ENCODE assay signal across 16 cellular contexts in genomic region chr12:109950625-109951024, GRCh38. TPM values are rescaled to one million over a fixed set of nuclear protein-coding genes. Genes with fewer than 3 reads are reported as not detected.
DNase-seq lines count a peak whose midpoint lies in the region; ATAC-seq and TF ChIP-seq lines count a peak whose summit lies in the region.
"Had no signal": no experiment of that assay in that cellular context is flagged by ENCODE, and none has a peak within 500 bp of the region (broad histone marks: within the 10 kb centered on the region; RNA-seq: fewer than 3 reads in every experiment).

No MANE protein-coding gene starts in this region.

- peaks cover 10 to 62% of the 10 kb centered on the region in 2 experiments for H3K4me1 ChIP-seq in SK-N-SH (ENCODE audit: control insufficient read depth in 1 of 2, insufficient read depth in 2 of 2, low read depth in 1 of 2, low read length in 1 of 2)
- H3K4me1 ChIP-seq in SJCRH30, result peaks cover 69% of the 10 kb centered on the region
- peaks cover 27% of the 10 kb centered on the region for H3K4me1 ChIP-seq in hepatocyte (ENCODE audit: insufficient read depth)
- H3K4me1 ChIP-seq in smooth muscle cell (ENCODE audit: low read depth), result no peaks in the 10 kb centered on the region

- no peak for TF ChIP-seq CTCF in SK-N-SH (IDR thresholded peaks at IDR 0.05)
- TF ChIP-seq CTCF in hepatocyte (IDR thresholded peaks at IDR 0.05; ENCODE audit: poor library complexity), result no peak
- TF ChIP-seq CTCF in smooth muscle cell (IDR thresholded peaks at IDR 0.05; ENCODE audit: borderline replicate concordance, insufficient read depth, poor library complexity, severe bottlenecking), result no peak

- TF ChIP-seq EP300 in SK-N-SH (IDR thresholded peaks at IDR 0.05; ENCODE audit: borderline replicate concordance in 1 of 2, low read depth in 1 of 2, low read length in 1 of 2), result no peak

- H3K9me2 ChIP-seq in SK-N-SH (no peaks in the 10 kb centered on the region), hepatocyte (replicated peaks; ENCODE audit: insufficient read depth) (no peaks in the 10 kb centered on the region)

- H3K79me2 ChIP-seq in SK-N-SH (ENCODE audit: insufficient read depth), result no peaks in the 10 kb centered on the region
- H3K79me2 ChIP-seq in hepatocyte, result no peaks in the 10 kb centered on the region
- H3K79me2 ChIP-seq in smooth muscle cell (ENCODE audit: low read depth), result no peaks in the 10 kb centered on the region

- H3K27ac ChIP-seq in SK-N-SH (ENCODE audit: low read depth in 2 of 2, low read length in 1 of 2) (peak overlapping the region; percentile 76 to 92; a peak in 3 of 4 replicates), SJCRH30 (peak overlapping the region; percentile 98), hepatocyte (peak overlapping the region; percentile 48), smooth muscle cell (ENCODE audit: low read depth) (peak overlapping the region; percentile 80)
- H3K27ac ChIP-seq: 22Rv1, colonic mucosa had no signal

- CTCF ChIA-PET in SK-N-SH (lab: Yijun Ruan, JAX), result interaction anchor here (0.8 kb wide), 2 partner anchors 23 to 25 kb away, joined by 3 read pairs; no protein-coding TSS in a partner anchor

- H3K4me2 ChIP-seq in SK-N-SH, result peak overlapping the region; percentile 60
- no peak overlapping the region for H3K4me2 ChIP-seq in hepatocyte
- H3K4me2 ChIP-seq in smooth muscle cell, result no peak overlapping the region

- H2AFZ ChIP-seq in SK-N-SH (ENCODE audit: low read depth) (no peak overlapping the region), hepatocyte (no peak overlapping the region), smooth muscle cell (ENCODE audit: low read depth) (no peak overlapping the region)

- no peaks in the 10 kb centered on the region for H3K9me3 ChIP-seq in SK-N-SH
- no peaks in the 10 kb centered on the region for H3K9me3 ChIP-seq in SJCRH30 (replicated peaks)
- no peaks in the 10 kb centered on the region for H3K9me3 ChIP-seq in hepatocyte (ENCODE audit: low read depth)
- H3K9me3 ChIP-seq in smooth muscle cell (replicated peaks; ENCODE audit: low read depth), result no peaks in the 10 kb centered on the region
- H3K9me3 ChIP-seq: colonic mucosa had no signal

- H3K27me3 ChIP-seq in SK-N-SH (ENCODE audit: insufficient read depth) (no peaks in the 10 kb centered on the region), SJCRH30 (no peaks in the 10 kb centered on the region), hepatocyte (no peaks in the 10 kb centered on the region), smooth muscle cell (ENCODE audit: low read depth) (no peaks in the 10 kb centered on the region)
- H3K27me3 ChIP-seq: colonic mucosa had no signal

- H3K4me3 ChIP-seq in SK-N-SH (ENCODE audit: low read depth in 2 of 2, low read length in 1 of 2) (no peak overlapping the region), SJCRH30 (no peak overlapping the region), hepatocyte (no peak overlapping the region), smooth muscle cell (no peak overlapping the region)
- H3K4me3 ChIP-seq: colonic mucosa, skin epidermis had no signal

- no peak; the same call in 2 of the 3 replicates for ATAC-seq in SK-N-SH treated with all-trans-retinoic acid at 6 μM for 48 hours
- no peak for ATAC-seq in activated CD4-positive, CD25-positive, alpha-beta regulatory T cell treated with anti-CD3 and anti-CD28 coated beads, Interleukin-2, amount 50 U/mL, for 24 hours
- ATAC-seq: activated CD8-positive, alpha-beta T cell treated with anti-CD3 and anti-CD28 coated beads, Interleukin-2, amount 10 ng/mL, durations not matched to agents 7 days and 5 days; naive thymus-derived CD4-positive, alpha-beta T cell had no signal

- peak overlapping the region; percentile 27 for H3K9ac ChIP-seq in SK-N-SH
- no peak overlapping the region for H3K9ac ChIP-seq in smooth muscle cell (ENCODE audit: low read depth)

- peaks cover 52% of the 10 kb centered on the region for H3F3A ChIP-seq in SK-N-SH (replicated peaks; ENCODE audit: insufficient read depth)
- no peaks in the 10 kb centered on the region for H3F3A ChIP-seq in smooth muscle cell (ENCODE audit: low read depth)

- no peak for TF ChIP-seq RAD21 in SK-N-SH (IDR thresholded peaks at IDR 0.05; ENCODE audit: low read length)

- DNase-seq in SK-N-SH (no peak), SJCRH30 (no peak), hepatocyte (ENCODE audit: low spot score) (no peak), smooth muscle cell (lab: John Stamatoyannopoulos, UW; ENCODE audit: unreplicated experiment) (no peak), ecto neural progenitor cell (ENCODE audit: low spot score) (no peak), NCI-H1105 treated with DMSO at 0.1 percent for 48 hours (lab: John Stamatoyannopoulos, UW) (no peak)
- DNase-seq: activated CD8-positive, alpha-beta T cell treated with anti-CD3 and anti-CD28 coated beads, Interleukin-2, amount 10 ng/mL, durations not matched to agents 7 days and 5 days; activated naive CD4-positive, alpha-beta T cell treated with anti-CD3 and anti-CD28 coated beads, Interleukin-2, amount 50 U/mL, for 16 hours; colonic mucosa; naive thymus-derived CD4-positive, alpha-beta T cell; NCI-H1417 treated with DMSO at 0.1 percent for 48 hours; NCI-H524 treated with DMSO at 0.1 percent for 48 hours had no signal

- POLR2A ChIA-PET in SK-N-SH (lab: Yijun Ruan, JAX), result no interaction called here

- H3K36me3 ChIP-seq in SK-N-SH (replicated peaks in 1 of 2; ENCODE audit: control insufficient read depth in 1 of 2, insufficient read depth in 2 of 2, low read length in 1 of 2) (peaks cover 33 to 60% of the 10 kb centered on the region in 2 experiments), SJCRH30 (peaks cover 31% of the 10 kb centered on the region), hepatocyte (replicated peaks; ENCODE audit: insufficient read depth, low read depth) (no peaks in the 10 kb centered on the region), smooth muscle cell (ENCODE audit: low read depth) (no peaks in the 10 kb centered on the region)

- peaks cover 3% of the 10 kb centered on the region; the same call in 1 of the 2 replicates for H4K20me1 ChIP-seq in SK-N-SH (ENCODE audit: insufficient read depth)
- H4K20me1 ChIP-seq in hepatocyte (ENCODE audit: insufficient read depth, poor library complexity, severe bottlenecking), result no peaks in the 10 kb centered on the region
- no peaks in the 10 kb centered on the region for H4K20me1 ChIP-seq in smooth muscle cell (ENCODE audit: low read depth)

TF ChIP-seq in SK-N-SH, 30 proteins besides CTCF, POLR2A, EP300 and RAD21:
- TF ChIP-seq GABPA (IDR thresholded peaks at IDR 0.05; ENCODE audit: low read depth), result no peak
- TF ChIP-seq ZBTB33 (IDR thresholded peaks at IDR 0.05; ENCODE audit: borderline replicate concordance, low read depth), result no peak

TF ChIP-seq in SK-N-SH treated with all-trans-retinoic acid at 6 μM for 48 hours, 23 proteins besides CTCF, POLR2A, EP300 and RAD21 (continues in another document):
- TF ChIP-seq PPARA (CRISPR knock-in tag; IDR thresholded peaks at IDR 0.05; ENCODE audit: borderline replicate concordance) (no peak), TCF4 (CRISPR knock-in tag; IDR thresholded peaks at IDR 0.05; ENCODE audit: borderline replicate concordance) (no peak), ZC3H10 (CRISPR knock-in tag; IDR thresholded peaks at IDR 0.05) (no peak), PATZ1 (CRISPR knock-in tag; IDR thresholded peaks at IDR 0.05; ENCODE audit: borderline replicate concordance) (no peak), ZNF8 (CRISPR knock-in tag; IDR thresholded peaks at IDR 0.05) (no peak), ARNTL (CRISPR knock-in tag; IDR thresholded peaks at IDR 0.05; ENCODE audit: borderline replicate concordance, low read depth) (no peak), RARB (CRISPR knock-in tag; IDR thresholded peaks at IDR 0.05) (no peak)

RNA-seq across cellular contexts. Expression of gene GIT2, which starts 45.5 kb away (rescaled TPM):
- polyA plus RNA-seq in SK-N-SH (2012; rRNA removed) (21.2 and 23.1 TPM in 2 replicates), hepatocyte (21.5 and 21.9 TPM in 2 replicates), smooth muscle cell (20.3 and 24.9 TPM in 2 replicates)
- polyA plus RNA-seq in SK-N-SH (2012; cell fraction: cytosol; rRNA removed), result 18.1 and 20.1 TPM in 2 replicates
- polyA plus RNA-seq in SK-N-SH (2012; cell fraction: nucleus; rRNA removed), result 48.3 and 65.4 TPM in 2 replicates
- total RNA-seq in SJCRH30 (2014; rRNA removed; shearing (Covaris generic)), result 31.4 and 38.0 TPM in 2 replicates
- total RNA-seq in hepatocyte (20.8 and 22.4 TPM in 2 replicates), smooth muscle cell (27.3 and 27.4 TPM in 2 replicates)

RNA-seq across cellular contexts. Expression of gene ANKRD13A, which starts 48.6 kb away (rescaled TPM):
- polyA plus RNA-seq in SK-N-SH (2012; rRNA removed) (42.8 and 55.1 TPM in 2 replicates), hepatocyte (13.2 and 14.3 TPM in 2 replicates), smooth muscle cell (11.6 and 12.0 TPM in 2 replicates)
- 49.7 and 50.8 TPM in 2 replicates for polyA plus RNA-seq in SK-N-SH (2012; cell fraction: cytosol; rRNA removed)
- polyA plus RNA-seq in SK-N-SH (2012; cell fraction: nucleus; rRNA removed), result 64.7 and 121 TPM in 2 replicates
- 32.7 and 37.4 TPM in 2 replicates for total RNA-seq in SJCRH30 (2014; rRNA removed; shearing (Covaris generic))
- total RNA-seq in hepatocyte (49.7 and 55.3 TPM in 2 replicates), smooth muscle cell (31.1 and 35.6 TPM in 2 replicates)

RNA-seq across cellular contexts. Expression of gene TCHP, which starts 50.6 kb away (rescaled TPM):
- 19.0 and 37.3 TPM in 2 replicates for polyA plus RNA-seq in SK-N-SH (2012; rRNA removed)
- polyA plus RNA-seq in SK-N-SH (2012; cell fraction: cytosol; rRNA removed), result 27.3 and 33.6 TPM in 2 replicates
- 58.3 and 84.4 TPM in 2 replicates for polyA plus RNA-seq in SK-N-SH (2012; cell fraction: nucleus; rRNA removed)
- total RNA-seq in SJCRH30 (2014; rRNA removed; shearing (Covaris generic)), result 19.0 and 21.1 TPM in 2 replicates
- 7.7 and 8.0 TPM in 2 replicates for total RNA-seq in hepatocyte
- polyA plus RNA-seq in hepatocyte, result 5.5 and 7.9 TPM in 2 replicates
- 4.2 and 6.6 TPM in 2 replicates for total RNA-seq in smooth muscle cell
- 7.7 and 7.8 TPM in 2 replicates for polyA plus RNA-seq in smooth muscle cell

Comparison
In these comparisons a context has a peak if more than half of its experiments do, and no peak if none do; other contexts are left out.
1. H3K27ac ChIP-seq: peak in every context shown above with its lines; median percentile 98 in SJCRH30; 84 in SK-N-SH; 80 in smooth muscle cell; 48 in hepatocyte.